In the genomic region with DNA sequence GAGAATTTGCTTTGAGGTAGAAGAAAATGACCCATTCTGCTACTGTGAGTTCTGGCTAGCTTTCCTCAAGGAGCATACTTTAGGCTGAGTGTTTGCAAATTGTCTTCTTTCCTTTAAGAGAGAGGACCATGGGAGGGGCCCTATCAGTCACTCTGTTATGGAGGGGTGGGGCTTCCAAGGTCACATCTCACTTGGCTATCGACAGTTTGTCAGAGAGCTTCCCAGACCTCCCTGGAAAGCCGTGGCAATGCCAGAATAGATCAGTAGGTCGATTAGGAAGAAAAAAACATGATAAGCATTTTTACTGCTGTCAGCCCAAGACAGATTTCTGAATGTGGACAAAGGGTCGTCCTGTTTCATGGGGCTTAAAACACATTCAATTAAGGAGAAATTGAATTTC, we compare ENCODE assay signal across 1 cellular context.
TF ChIP-seq lines count a peak whose summit lies in the region.

No MANE protein-coding gene starts in this region.

TF ChIP-seq in SK-N-SH treated with all-trans-retinoic acid at 6 μM for 48 hours, 23 proteins besides CTCF, POLR2A, EP300 and RAD21 (continued from another document):
- TF ChIP-seq, protein P1, sequence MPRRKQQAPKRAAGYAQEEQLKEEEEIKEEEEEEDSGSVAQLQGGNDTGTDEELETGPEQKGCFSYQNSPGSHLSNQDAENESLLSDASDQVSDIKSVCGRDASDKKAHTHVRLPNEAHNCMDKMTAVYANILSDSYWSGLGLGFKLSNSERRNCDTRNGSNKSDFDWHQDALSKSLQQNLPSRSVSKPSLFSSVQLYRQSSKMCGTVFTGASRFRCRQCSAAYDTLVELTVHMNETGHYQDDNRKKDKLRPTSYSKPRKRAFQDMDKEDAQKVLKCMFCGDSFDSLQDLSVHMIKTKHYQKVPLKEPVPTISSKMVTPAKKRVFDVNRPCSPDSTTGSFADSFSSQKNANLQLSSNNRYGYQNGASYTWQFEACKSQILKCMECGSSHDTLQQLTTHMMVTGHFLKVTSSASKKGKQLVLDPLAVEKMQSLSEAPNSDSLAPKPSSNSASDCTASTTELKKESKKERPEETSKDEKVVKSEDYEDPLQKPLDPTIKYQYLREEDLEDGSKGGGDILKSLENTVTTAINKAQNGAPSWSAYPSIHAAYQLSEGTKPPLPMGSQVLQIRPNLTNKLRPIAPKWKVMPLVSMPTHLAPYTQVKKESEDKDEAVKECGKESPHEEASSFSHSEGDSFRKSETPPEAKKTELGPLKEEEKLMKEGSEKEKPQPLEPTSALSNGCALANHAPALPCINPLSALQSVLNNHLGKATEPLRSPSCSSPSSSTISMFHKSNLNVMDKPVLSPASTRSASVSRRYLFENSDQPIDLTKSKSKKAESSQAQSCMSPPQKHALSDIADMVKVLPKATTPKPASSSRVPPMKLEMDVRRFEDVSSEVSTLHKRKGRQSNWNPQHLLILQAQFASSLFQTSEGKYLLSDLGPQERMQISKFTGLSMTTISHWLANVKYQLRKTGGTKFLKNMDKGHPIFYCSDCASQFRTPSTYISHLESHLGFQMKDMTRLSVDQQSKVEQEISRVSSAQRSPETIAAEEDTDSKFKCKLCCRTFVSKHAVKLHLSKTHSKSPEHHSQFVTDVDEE (CRISPR knock-in tag; IDR thresholded peaks at IDR 0.05), result no peak
- TF ChIP-seq BACH2 (CRISPR knock-in tag; IDR thresholded peaks at IDR 0.05; ENCODE audit: borderline replicate concordance), result no peak
- no peak for TF ChIP-seq ZFP3 (CRISPR knock-in tag; IDR thresholded peaks at IDR 0.05)
- TF ChIP-seq TCF4 (CRISPR knock-in tag; IDR thresholded peaks at IDR 0.05; ENCODE audit: borderline replicate concordance), result no peak
- no peak for TF ChIP-seq ZNF8 (CRISPR knock-in tag; IDR thresholded peaks at IDR 0.05)
- TF ChIP-seq ZC3H10 (CRISPR knock-in tag; IDR thresholded peaks at IDR 0.05), result no peak
- TF ChIP-seq SNAI2 (CRISPR knock-in tag; IDR thresholded peaks at IDR 0.05), result no peak
- TF ChIP-seq ZFP30 (CRISPR knock-in tag; IDR thresholded peaks at IDR 0.05), result no peak
- TF ChIP-seq PPARA (CRISPR knock-in tag; IDR thresholded peaks at IDR 0.05; ENCODE audit: borderline replicate concordance), result no peak
- TF ChIP-seq TOX (CRISPR knock-in tag; IDR thresholded peaks at IDR 0.05; ENCODE audit: borderline replicate concordance), result no peak
- no peak for TF ChIP-seq GLIS3 (CRISPR knock-in tag; IDR thresholded peaks at IDR 0.05)
TF ChIP-seq in SK-N-SH treated with all-trans-retinoic acid at 6 μM for 48 hours: peak in this region for 0.
